Comparison of ENCODE assay signal across 15 cellular contexts in the genomic region with DNA sequence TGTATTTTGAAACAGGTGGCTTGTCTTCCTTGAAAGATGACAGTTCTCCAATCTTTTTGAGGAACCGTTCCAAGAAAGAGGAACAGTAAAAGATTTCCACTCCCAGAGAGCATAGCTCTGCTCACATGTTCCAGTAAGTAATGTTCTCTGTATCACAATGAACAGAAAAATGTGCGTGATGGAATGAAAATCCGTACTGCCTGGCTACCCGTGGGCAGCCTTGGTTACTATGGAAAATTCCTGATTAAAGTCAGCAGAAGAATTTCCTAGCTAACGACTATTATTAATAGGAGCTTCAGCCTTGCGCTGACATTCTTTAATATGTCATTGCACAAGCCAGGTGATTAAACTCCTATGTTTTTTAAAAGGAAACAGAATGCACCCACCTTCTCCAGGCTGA. TPM values are rescaled to one million over a fixed set of nuclear protein-coding genes. Genes with fewer than 3 reads are reported as not detected.
DNase-seq lines count a peak whose midpoint lies in the region; ATAC-seq, FAIRE-seq and TF ChIP-seq lines count a peak whose summit lies in the region.
"Had no signal": no experiment of that assay in that cellular context is flagged by ENCODE, and none has a peak within 500 bp of the region (broad histone marks: within the 10 kb centered on the region; RNA-seq: fewer than 3 reads in every experiment).

No MANE protein-coding gene starts in this region.

- peaks cover 2% of the 10 kb centered on the region for H3K9me3 ChIP-seq in adipocyte (ENCODE audit: control insufficient read depth, low read length)
- H3K9me3 ChIP-seq: colonic mucosa, Peyer's patch had no signal

- TF ChIP-seq CTCF in retinal pigment epithelial cell (conservative IDR thresholded peaks at IDR 0.05; ENCODE audit: low read depth, low read length) = no peak

- H3K4me1 ChIP-seq in adipocyte (ENCODE audit: control insufficient read depth, insufficient read depth, low read length) = no peaks in the 10 kb centered on the region
- H3K4me1 ChIP-seq: colonic mucosa had no signal

- FAIRE-seq in GM12891 (lab: Jason Lieb, UNC) = no peak
- FAIRE-seq: GM18507, HepG2 had no signal

- TF ChIP-seq POLR2A in GM12891 (IDR thresholded peaks at IDR 0.05; ENCODE audit: low read depth, low read length) = no peak

- DNase-seq in GM12891 (ENCODE audit: insufficient read length, low spot score) = no peak
- DNase-seq in adipocyte (ENCODE audit: low read depth) = peak; percentile 56
- DNase-seq in kidney glomerular epithelial cell (lab: John Stamatoyannopoulos, UW) = peak; percentile 48
- DNase-seq in retinal pigment epithelial cell (ENCODE audit: low read depth) = peak; percentile 86
- no peak for DNase-seq in NCI-H2107 treated with DMSO at 0.1 percent for 48 hours (lab: John Stamatoyannopoulos, UW; ENCODE audit: unreplicated experiment)
- DNase-seq in effector CD8-positive, alpha-beta T cell (lab: John Stamatoyannopoulos, UW) = no peak
- DNase-seq in activated CD4-positive, alpha-beta T cell treated with anti-CD3 and anti-CD28 coated beads for 4 hours = no peak
- DNase-seq: amniotic stem cell, colonic mucosa, midbrain, NCI-H510A, Peyer's patch had no signal

- H3K36me3 ChIP-seq in adipocyte (ENCODE audit: control insufficient read depth, insufficient read depth, low read length, severe bottlenecking) = no peaks in the 10 kb centered on the region
- H3K36me3 ChIP-seq: colonic mucosa, Peyer's patch had no signal

- H3K9ac ChIP-seq in adipocyte (ENCODE audit: low read length) = no peak overlapping the region

- H3K27me3 ChIP-seq in adipocyte (replicated peaks; ENCODE audit: control insufficient read depth, insufficient read depth, low read length) = peaks cover 5% of the 10 kb centered on the region
- H3K27me3 ChIP-seq: colonic mucosa, Peyer's patch had no signal

- ATAC-seq in HG03108 (IDR thresholded peaks at IDR 0.05; ENCODE audit: unreplicated experiment) = no peak
- ATAC-seq: HepG2 had no signal

- H3K4me3 ChIP-seq in adipocyte (ENCODE audit: low read length) (no peak overlapping the region), retinal pigment epithelial cell (ENCODE audit: low read length) (no peak overlapping the region)
- H3K4me3 ChIP-seq: colonic mucosa, Peyer's patch had no signal

TF ChIP-seq in GM12891, 5 proteins besides CTCF, POLR2A, EP300 and RAD21:
- TF ChIP-seq SPI1 (IDR thresholded peaks at IDR 0.05; ENCODE audit: low read depth, low read length) (peak; percentile 83), TAF1 (IDR thresholded peaks at IDR 0.05; ENCODE audit: low read depth, low read length) (no peak)

RNA-seq across cellular contexts. Expression of a gene that starts 54.9 kb away (rescaled TPM):
- 15.2 TPM for polyA plus RNA-seq in GM12891 (2012; ENCODE audit: low read depth, missing spikeins)

Comparison
In these comparisons a context has a peak if more than half of its experiments do, and no peak if none do; other contexts are left out.
1. DNase-seq: peak in adipocyte (single experiment), kidney glomerular epithelial cell (single experiment) and retinal pigment epithelial cell (single experiment); none in GM12891 (single experiment), NCI-H2107 treated with DMSO at 0.1 percent for 48 hours (single experiment), effector CD8-positive, alpha-beta T cell (single experiment) and activated CD4-positive, alpha-beta T cell treated with anti-CD3 and anti-CD28 coated beads for 4 hours (0 of 2).